22 cellular contexts compared by ENCODE assay signal in the genomic region with DNA sequence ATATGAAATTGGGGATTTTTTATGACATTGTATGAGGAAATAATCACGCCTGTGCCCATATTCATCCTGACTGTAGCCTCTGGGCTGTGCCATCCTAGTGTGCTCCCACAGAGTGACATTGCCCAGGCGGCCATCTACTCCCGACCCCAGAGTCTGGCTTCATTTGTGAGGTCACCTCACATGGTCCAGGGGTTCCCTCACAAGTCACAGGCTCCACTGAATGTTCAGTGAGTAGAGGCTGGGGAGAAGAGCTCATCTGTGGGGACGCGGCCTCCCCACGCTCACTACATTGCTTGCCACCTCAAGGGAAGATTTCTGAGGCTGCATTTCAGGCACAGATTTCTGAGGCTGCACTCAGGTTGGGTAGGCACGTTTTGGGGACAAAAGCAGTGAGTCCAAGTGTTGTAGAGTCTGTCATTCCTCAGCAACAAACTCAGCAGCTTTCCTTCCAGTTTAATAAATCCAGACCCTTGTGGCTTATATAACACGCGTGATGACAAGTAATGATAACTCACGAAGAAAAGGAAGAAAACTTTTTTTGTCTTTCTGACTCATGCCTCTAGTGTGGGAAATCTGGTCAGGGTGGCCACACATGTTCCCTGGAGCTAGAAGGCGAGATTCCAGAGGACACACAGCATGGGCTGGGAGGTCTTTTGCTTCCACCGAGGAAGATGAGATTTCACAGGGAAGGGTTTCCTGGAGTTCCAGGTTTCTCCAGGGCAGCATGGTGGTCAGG. TPM values are rescaled to one million over a fixed set of nuclear protein-coding genes. Genes with fewer than 3 reads are reported as not detected.
DNase-seq lines count a peak whose midpoint lies in the region; ATAC-seq and TF ChIP-seq lines count a peak whose summit lies in the region.
"Had no signal": no experiment of that assay in that cellular context is flagged by ENCODE, and none has a peak within 500 bp of the region (broad histone marks: within the 10 kb centered on the region; RNA-seq: fewer than 3 reads in every experiment).

No MANE protein-coding gene starts in this region.

- peaks cover 0 to 2% of the 10 kb centered on the region in 2 donors for H3K4me1 ChIP-seq in breast epithelium
- H3K4me1 ChIP-seq in endodermal cell (ENCODE audit: control insufficient read depth, insufficient read depth, low read length): no peaks in the 10 kb centered on the region
- no peaks in the 10 kb centered on the region for H3K4me1 ChIP-seq in aorta (ENCODE audit: control insufficient read depth in 1 of 2, insufficient read depth in 2 of 2, low read length in 2 of 2)
- peaks cover 0 to 47% (median 37%) of the 10 kb centered on the region in 4 donors for H3K4me1 ChIP-seq in sigmoid colon

- CTCF ChIA-PET in MCF 10A (lab: Yijun Ruan, JAX): interaction anchor here (0.6 kb wide), 3 partner anchors 107 to 831 kb away, joined by 3 to 4 read pairs (median 3); no protein-coding TSS in a partner anchor

- TF ChIP-seq POLR2A in breast epithelium (IDR thresholded peaks at IDR 0.05) (no peak), sigmoid colon (IDR thresholded peaks at IDR 0.05) (no peak)

- H3K9me3 ChIP-seq in breast epithelium (no peaks in the 10 kb centered on the region), endodermal cell (ENCODE audit: control insufficient read depth, low read length) (no peaks in the 10 kb centered on the region), aorta (ENCODE audit: control insufficient read depth, low read length) (no peaks in the 10 kb centered on the region), sigmoid colon (no peaks in the 10 kb centered on the region)
- H3K9me3 ChIP-seq: gastrocnemius medialis, tibial artery had no signal

- H3K36me3 ChIP-seq in breast epithelium: no peaks in the 10 kb centered on the region
- no peaks in the 10 kb centered on the region for H3K36me3 ChIP-seq in endodermal cell (ENCODE audit: control insufficient read depth, insufficient read depth, low read length)
- H3K36me3 ChIP-seq in aorta (ENCODE audit: control insufficient read depth in 1 of 2, insufficient read depth in 2 of 2, low read length in 1 of 2): no peaks in the 10 kb centered on the region
- no peaks in the 10 kb centered on the region for H3K36me3 ChIP-seq in sigmoid colon
- H3K36me3 ChIP-seq: gastrocnemius medialis, tibial artery had no signal

- no peak for TF ChIP-seq CTCF in MCF 10A (IDR thresholded peaks at IDR 0.05; ENCODE audit: unreplicated experiment)
- TF ChIP-seq CTCF in breast epithelium (IDR thresholded peaks at IDR 0.05): no peak
- no peak for TF ChIP-seq CTCF in endodermal cell (conservative IDR thresholded peaks at IDR 0.05)
- no peak for TF ChIP-seq CTCF in sigmoid colon (IDR thresholded peaks at IDR 0.05)

- H3K9ac ChIP-seq in endodermal cell (ENCODE audit: extremely low read depth, low read length, poor library complexity, severe bottlenecking): no peak overlapping the region

- no peaks in the 10 kb centered on the region for H3K27me3 ChIP-seq in breast epithelium
- no peaks in the 10 kb centered on the region for H3K27me3 ChIP-seq in endodermal cell (ENCODE audit: control insufficient read depth, insufficient read depth, low read length, poor library complexity, severe bottlenecking)
- H3K27me3 ChIP-seq in aorta (ENCODE audit: control insufficient read depth in 1 of 2, insufficient read depth in 2 of 2, low read length in 1 of 2): no peaks in the 10 kb centered on the region
- H3K27me3 ChIP-seq in sigmoid colon: no peaks in the 10 kb centered on the region
- H3K27me3 ChIP-seq: gastrocnemius medialis, tibial artery had no signal

- no TSS peak for BruUV-seq in MCF 10A (replicated peaks; lab: Mats Ljungman, UMichigan)

- no peak overlapping the region for H3K27ac ChIP-seq in breast epithelium
- H3K27ac ChIP-seq in endodermal cell (ENCODE audit: low read depth, low read length): no peak overlapping the region
- no peak overlapping the region for H3K27ac ChIP-seq in aorta (ENCODE audit: low read depth in 1 of 2, low read length in 2 of 2)
- peak overlapping the region in 1 of 4 donors; percentile 25 for H3K27ac ChIP-seq in sigmoid colon
- H3K27ac ChIP-seq: gastrocnemius medialis, tibial artery had no signal

- peak; percentile 65 for ATAC-seq in aorta (ENCODE audit: low FRiP score)
- ATAC-seq: activated CD8-positive, alpha-beta T cell treated with anti-CD3 and anti-CD28 coated beads, Interleukin-2, amount 10 ng/mL, durations not matched to agents 7 days and 5 days; activated T-cell treated with anti-CD3 and anti-CD28 coated beads, Interleukin-2, amount 50 U/mL, for 72 hours; gastrocnemius medialis; WTC11 had no signal

- no peaks in the 10 kb centered on the region for H3K27me3 Mint-ChIP-seq in MCF 10A (ENCODE audit: insufficient read depth, unreplicated experiment)
- H3K27me3 Mint-ChIP-seq in endodermal cell (ENCODE audit: insufficient read depth): no peaks in the 10 kb centered on the region
- H3K27me3 Mint-ChIP-seq: CD4-positive, alpha-beta memory T cell had no signal

- H3K4me1 Mint-ChIP-seq in MCF 10A (ENCODE audit: insufficient read depth, unreplicated experiment): peaks cover 25% of the 10 kb centered on the region
- peaks cover 3% of the 10 kb centered on the region for H3K4me1 Mint-ChIP-seq in endodermal cell
- H3K4me1 Mint-ChIP-seq: activated naive CD8-positive, alpha-beta T cell treated with anti-CD3 and anti-CD28 coated beads for 36 hours; CD4-positive, alpha-beta memory T cell had no signal

- intact Hi-C loops in MCF 10A (cut with micrococcal nuclease) (no loop called here), breast epithelium (cut with DNase I; ENCODE audit: low total_unique reads) (no loop called here), aorta (cut with DNase I) (no loop called here), sigmoid colon (cut with DNase I) (no loop called here)

- no peak overlapping the region for H3K4me3 ChIP-seq in breast epithelium
- H3K4me3 ChIP-seq in endodermal cell (ENCODE audit: low read length): no peak overlapping the region
- H3K4me3 ChIP-seq in aorta (ENCODE audit: low read length in 2 of 2): no peak overlapping the region
- no peak overlapping the region for H3K4me3 ChIP-seq in sigmoid colon
- H3K4me3 ChIP-seq: gastrocnemius medialis, tibial artery had no signal

- POLR2A ChIA-PET in MCF 10A (lab: Yijun Ruan, JAX): no interaction called here

- no peaks in the 10 kb centered on the region for H3K9me3 Mint-ChIP-seq in MCF 10A (ENCODE audit: unreplicated experiment)
- H3K9me3 Mint-ChIP-seq in endodermal cell: no peaks in the 10 kb centered on the region
- H3K9me3 Mint-ChIP-seq: activated naive CD8-positive, alpha-beta T cell treated with anti-CD3 and anti-CD28 coated beads for 36 hours; activated T-cell treated with anti-CD3 and anti-CD28 coated beads, Interleukin-2, amount 50 U/mL, for 72 hours; CD4-positive, alpha-beta memory T cell; T-helper 1 cell treated with Interleukin-12 subunit alpha and Interleukin-12 subunit beta and Interleukin-4 antibody, amounts not matched to agents 30 μg/mL and 1 μg/mL, for 36 hours had no signal

- H3K4me3 Mint-ChIP-seq in MCF 10A (ENCODE audit: unreplicated experiment): no peak overlapping the region
- H3K4me3 Mint-ChIP-seq in endodermal cell: no peak overlapping the region
- H3K4me3 Mint-ChIP-seq: activated CD8-positive, alpha-beta T cell treated with anti-CD3 and anti-CD28 coated beads, Interleukin-2, amount 10 ng/mL, durations not matched to agents 7 days and 5 days; activated naive CD8-positive, alpha-beta T cell treated with anti-CD3 and anti-CD28 coated beads for 36 hours; activated T-cell treated with anti-CD3 and anti-CD28 coated beads, Interleukin-2, amount 50 U/mL, for 72 hours; CD4-positive, alpha-beta memory T cell; T-helper 1 cell treated with Interleukin-12 subunit alpha and Interleukin-12 subunit beta and Interleukin-4 antibody, amounts not matched to agents 30 μg/mL and 1 μg/mL, for 36 hours; WTC11 had no signal

- DNase-seq in MCF 10A (ENCODE audit: unreplicated experiment): peak; percentile 56
- DNase-seq in breast epithelium (ENCODE audit: low spot score in 2 of 2): no peak
- peak; percentile 12 for DNase-seq in endodermal cell
- DNase-seq in hepatic stellate cell (ENCODE audit: low spot score): peak; percentile 33
- DNase-seq in aorta: no peak
- DNase-seq in NK-92 (lab: John Stamatoyannopoulos, UW; ENCODE audit: unreplicated experiment): no peak
- DNase-seq in DMS 273 (lab: John Stamatoyannopoulos, UW; ENCODE audit: unreplicated experiment): no peak
- no peak for DNase-seq in sigmoid colon
- DNase-seq: 8988T; activated CD8-positive, alpha-beta T cell treated with anti-CD3 and anti-CD28 coated beads, Interleukin-2, amount 10 ng/mL, durations not matched to agents 7 days and 5 days; activated naive CD8-positive, alpha-beta T cell treated with anti-CD3 and anti-CD28 coated beads for 36 hours; activated T-cell treated with anti-CD3 and anti-CD28 coated beads, Interleukin-2, amount 50 U/mL, for 72 hours; CD4-positive, alpha-beta memory T cell; central memory CD4-positive, alpha-beta T cell; DMS79; gastrocnemius medialis; NCI-H1694 treated with DMSO at 0.1 percent for 48 hours; NCI-H446; SIG-M5; tibial artery had no signal

- TF ChIP-seq EP300 in sigmoid colon (IDR thresholded peaks at IDR 0.05): no peak

- H3K27ac Mint-ChIP-seq in MCF 10A (ENCODE audit: low read depth, unreplicated experiment) (no peak overlapping the region), endodermal cell (no peak overlapping the region)
- H3K27ac Mint-ChIP-seq: activated CD8-positive, alpha-beta T cell treated with anti-CD3 and anti-CD28 coated beads, Interleukin-2, amount 10 ng/mL, durations not matched to agents 7 days and 5 days; activated naive CD8-positive, alpha-beta T cell treated with anti-CD3 and anti-CD28 coated beads for 36 hours; activated T-cell treated with anti-CD3 and anti-CD28 coated beads, Interleukin-2, amount 50 U/mL, for 72 hours; CD4-positive, alpha-beta memory T cell; T-helper 1 cell treated with Interleukin-12 subunit alpha and Interleukin-12 subunit beta and Interleukin-4 antibody, amounts not matched to agents 30 μg/mL and 1 μg/mL, for 36 hours; WTC11 had no signal

- H3K36me3 Mint-ChIP-seq in MCF 10A (ENCODE audit: insufficient read depth, unreplicated experiment): no peaks in the 10 kb centered on the region
- H3K36me3 Mint-ChIP-seq in endodermal cell (ENCODE audit: low read depth): no peaks in the 10 kb centered on the region
- H3K36me3 Mint-ChIP-seq: activated naive CD8-positive, alpha-beta T cell treated with anti-CD3 and anti-CD28 coated beads for 36 hours; CD4-positive, alpha-beta memory T cell; WTC11 had no signal

- 92 to 93% methylated on average over 9 to 12 of the region's 12 CpGs for WGBS in endodermal cell (ENCODE audit: insufficient coverage in 1 of 2, insufficient read length in 1 of 2), 2 experiments
- WGBS in aorta, 2 donors: 55 to 66% methylated on average over 12 of the region's 12 CpGs
- WGBS in sigmoid colon, 2 donors: 82 to 84% methylated on average over 12 of the region's 12 CpGs

RNA-seq across cellular contexts. Expression of a gene that starts 41.8 kb away (rescaled TPM):
- total RNA-seq in MCF 10A (2022) (not detected in 2 replicates), breast epithelium (10 to 100 TPM in 1 of 3 donors, 1 to 10 TPM in 2; 4.9 to 12.3 (median 5.9) TPM), endodermal cell (1 to 10 TPM; 1.5 to 1.8 TPM), aorta (10 to 100 TPM; 23.9 to 24.9 TPM), sigmoid colon (10 to 100 TPM; 13.5 to 20.8 (median 18.3) TPM)
- 1.2 TPM for polyA plus RNA-seq in endodermal cell (2013, experiment 1 of 2)
- 1.0 TPM for polyA plus RNA-seq in endodermal cell (2013, experiment 2 of 2)
- polyA plus RNA-seq in aorta (10 to 100 TPM in 1 of 2 donors, 1 to 10 TPM in 1; 8.8 to 14.4 TPM), sigmoid colon (1 to 10 TPM in 2 of 3 donors, under 1 TPM in 1; 0.92 to 4.4 (median 3.0) TPM)
- total RNA-seq: activated CD8-positive, alpha-beta T cell treated with anti-CD3 and anti-CD28 coated beads, Interleukin-2, amount 10 ng/mL, durations not matched to agents 7 days and 5 days; activated naive CD8-positive, alpha-beta T cell treated with anti-CD3 and anti-CD28 coated beads for 36 hours; CD4-positive, alpha-beta memory T cell had no signal
- polyA plus RNA-seq: CD4-positive, alpha-beta memory T cell had no signal

Comparison
In these comparisons a context has a peak if more than half of its experiments do, and no peak if none do; other contexts are left out.
1. DNase-seq: peak in MCF 10A (single experiment), endodermal cell (single experiment) and hepatic stellate cell (single experiment); none in breast epithelium (0 of 2), aorta (0 of 2), NK-92 (single experiment), DMS 273 (single experiment) and sigmoid colon (single experiment).